In the genomic region with DNA sequence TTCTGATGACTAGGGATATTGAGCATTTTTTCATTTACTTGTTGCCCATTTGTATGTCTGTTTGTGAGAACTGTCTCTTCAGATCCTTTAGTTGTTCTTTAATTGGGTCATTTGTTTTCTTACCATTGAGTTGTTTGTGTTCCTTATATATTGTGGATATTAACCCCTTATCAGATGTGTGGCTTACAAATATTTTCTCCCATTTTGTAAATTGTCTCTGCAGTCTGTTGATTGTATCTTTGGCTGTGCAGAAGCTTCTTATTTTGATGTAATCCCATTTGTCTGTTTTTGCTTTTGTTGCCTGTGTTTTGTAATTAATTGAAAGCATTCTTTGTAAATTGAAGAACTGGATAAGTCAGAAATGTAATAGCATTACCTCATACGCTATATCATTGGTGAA, we compare ENCODE assay signal across 23 cellular contexts.
DNase-seq lines count a peak whose midpoint lies in the region; ATAC-seq, FAIRE-seq and TF ChIP-seq lines count a peak whose summit lies in the region.
"Had no signal": no experiment of that assay in that cellular context is flagged by ENCODE, and none has a peak within 500 bp of the region (broad histone marks: within the 10 kb centered on the region; RNA-seq: fewer than 3 reads in every experiment).

No MANE protein-coding gene starts in this region.

- H3K4me3 ChIP-seq in mammary epithelial cell (replicated peaks in 1 of 3; ENCODE audit: insufficient read depth in 1 of 3, low read depth in 2 of 3, low read length in 3 of 3): no peak overlapping the region
- no peak overlapping the region for H3K4me3 ChIP-seq in breast epithelium
- H3K4me3 ChIP-seq in endothelial cell of umbilical vein (replicated peaks in 1 of 3; ENCODE audit: insufficient read depth in 1 of 3, low read depth in 1 of 3, low read length in 3 of 3): no peak overlapping the region

- H3K27me3 ChIP-seq in mammary epithelial cell (ENCODE audit: insufficient read depth, low read length) (no peaks in the 10 kb centered on the region), breast epithelium (no peaks in the 10 kb centered on the region), endothelial cell of umbilical vein (ENCODE audit: control insufficient read depth in 2 of 2, insufficient read depth in 2 of 2, low read length in 2 of 2) (no peaks in the 10 kb centered on the region)
- H3K27me3 ChIP-seq: BE2C had no signal

- H3K27ac ChIP-seq in mammary epithelial cell (ENCODE audit: insufficient read depth, low read depth, low read length): peak overlapping the region; percentile 69
- H3K27ac ChIP-seq in breast epithelium: no peak overlapping the region
- H3K27ac ChIP-seq in endothelial cell of umbilical vein (ENCODE audit: insufficient read depth, low read depth, low read length): peak overlapping the region; percentile 18
- H3K27ac ChIP-seq: 22Rv1, HL-60 had no signal

- no peak for DNase-seq in mammary epithelial cell
- no peak for DNase-seq in breast epithelium (ENCODE audit: low spot score in 2 of 2)
- DNase-seq in endothelial cell of umbilical vein (ENCODE audit: low read depth, low spot score): no peak
- peak; percentile 47 for DNase-seq in pons (ENCODE audit: low spot score)
- no peak for DNase-seq in D341Med (ENCODE audit: low spot score)
- no peak for DNase-seq in SIG-M5 (lab: John Stamatoyannopoulos, UW)
- DNase-seq: ACHN; BE2C; CD8-positive, alpha-beta memory T cell; DMS79 treated with DMSO at 0.1 percent for 48 hours; GF-D8; NCI-H1092; NCI-H1417 treated with DMSO at 0.1 percent for 48 hours; NCI-H1694 treated with DMSO at 0.1 percent for 48 hours; NCI-H2081; NCI-H2227 treated with DMSO at 0.1 percent for 48 hours; NCI-H69; RPMI8226; SHP77 treated with DMSO at 0.1 percent for 48 hours had no signal

- no peaks in the 10 kb centered on the region for H3K79me2 ChIP-seq in mammary epithelial cell (ENCODE audit: insufficient read depth, low read length)
- H3K79me2 ChIP-seq in endothelial cell of umbilical vein (ENCODE audit: control insufficient read depth, insufficient read depth, low read length): no peaks in the 10 kb centered on the region

- no peak overlapping the region for H2AFZ ChIP-seq in mammary epithelial cell (ENCODE audit: low read depth, low read length)
- H2AFZ ChIP-seq in endothelial cell of umbilical vein (ENCODE audit: low read depth, low read length): no peak overlapping the region

- CTCF ChIA-PET in mammary epithelial cell (lab: Charles Lee; ENCODE audit: low non-redundant PET) (no interaction called here), endothelial cell of umbilical vein (lab: Charles Lee) (interaction anchor here (2.7 kb wide), 1 partner anchor 13 kb away, joined by 8 read pairs; no protein-coding TSS in a partner anchor)

- H4K20me1 ChIP-seq in mammary epithelial cell (ENCODE audit: insufficient read depth, low read length) (no peaks in the 10 kb centered on the region), endothelial cell of umbilical vein (replicated peaks; ENCODE audit: control insufficient read depth, extremely low read depth, insufficient read depth, low read length) (no peaks in the 10 kb centered on the region)

- TF ChIP-seq CTCF in mammary epithelial cell (conservative IDR thresholded peaks at IDR 0.05 in 1 of 2, IDR thresholded peaks at IDR 0.05 in 1 of 2; ENCODE audit: extremely low read depth in 1 of 2, insufficient read depth in 1 of 2, low read depth in 1 of 2, low read length in 2 of 2): no peak
- no peak for TF ChIP-seq CTCF in breast epithelium (IDR thresholded peaks at IDR 0.05)
- no peak for TF ChIP-seq CTCF in endothelial cell of umbilical vein (IDR thresholded peaks at IDR 0.05; ENCODE audit: extremely low read depth in 1 of 2, insufficient read depth in 1 of 2, low read depth in 1 of 2, low read length in 2 of 2)

- H3K4me2 ChIP-seq in mammary epithelial cell (ENCODE audit: insufficient read depth, low read depth, low read length): no peak overlapping the region
- H3K4me2 ChIP-seq in endothelial cell of umbilical vein (ENCODE audit: insufficient read depth, low read length): no peak overlapping the region

- no peak for ATAC-seq in GM19328 (IDR thresholded peaks at IDR 0.05; ENCODE audit: unreplicated experiment)

- H3K9me3 ChIP-seq in mammary epithelial cell (replicated peaks; ENCODE audit: insufficient read depth, low read length) (no peaks in the 10 kb centered on the region), breast epithelium (no peaks in the 10 kb centered on the region), endothelial cell of umbilical vein (replicated peaks; ENCODE audit: control insufficient read depth, insufficient read depth, low read length) (no peaks in the 10 kb centered on the region)
- H3K9me3 ChIP-seq: BE2C had no signal

- intact Hi-C loops in mammary epithelial cell (cut with micrococcal nuclease): loop anchor here (10.0 kb wide), 1 partner anchor 177 kb away; no protein-coding TSS in a partner anchor
- intact Hi-C loops in breast epithelium (cut with DNase I; ENCODE audit: low total_unique reads): no loop called here
- intact Hi-C loops in endothelial cell of umbilical vein (cut with micrococcal nuclease): no loop called here

- dilution Hi-C loops in mammary epithelial cell (cut with HindIII; ENCODE audit: low sequenced_read_pairs): loop anchor here (5.0 kb wide), 1 partner anchor 90 kb away; no protein-coding TSS in a partner anchor
- dilution Hi-C loops in endothelial cell of umbilical vein (cut with MboI; ENCODE audit: extremely low pct_ligation_motif_present, low sequenced_read_pairs): no loop called here

- H3K9ac ChIP-seq in mammary epithelial cell (ENCODE audit: insufficient read depth, low read length) (no peak overlapping the region), endothelial cell of umbilical vein (replicated peaks; ENCODE audit: extremely low read depth, insufficient read depth, low read length) (no peak overlapping the region)

- POLR2A ChIA-PET in endothelial cell of umbilical vein (lab: Charles Lee): no interaction called here

- no peaks in the 10 kb centered on the region for H3K9me1 ChIP-seq in endothelial cell of umbilical vein (replicated peaks; ENCODE audit: control insufficient read depth, extremely low read depth, insufficient read depth, low read length)

- in situ Hi-C loops in mammary epithelial cell (cut with MboI; ENCODE audit: low sequenced_read_pairs in 2 of 2): no loop called here

- peaks cover 29% of the 10 kb centered on the region for H3K4me1 ChIP-seq in mammary epithelial cell (ENCODE audit: insufficient read depth, low read length)
- H3K4me1 ChIP-seq in breast epithelium: no peaks in the 10 kb centered on the region
- H3K4me1 ChIP-seq in endothelial cell of umbilical vein (ENCODE audit: control insufficient read depth, extremely low read depth, insufficient read depth, low read length): peaks cover 23% of the 10 kb centered on the region
- H3K4me1 ChIP-seq: BE2C had no signal

- FAIRE-seq in endothelial cell of umbilical vein (lab: Jason Lieb, UNC): no peak
- FAIRE-seq: GM12891 had no signal

- BruUV-seq in mammary epithelial cell (replicated peaks; lab: Mats Ljungman, UMichigan) (no TSS peak), endothelial cell of umbilical vein (replicated peaks; lab: Mats Ljungman, UMichigan) (no TSS peak)

- H3K36me3 ChIP-seq in mammary epithelial cell (ENCODE audit: insufficient read depth, low read length): no peaks in the 10 kb centered on the region
- H3K36me3 ChIP-seq in breast epithelium: no peaks in the 10 kb centered on the region
- H3K36me3 ChIP-seq in endothelial cell of umbilical vein (ENCODE audit: control insufficient read depth in 2 of 2, extremely low read depth in 1 of 2, insufficient read depth in 2 of 2, low read length in 2 of 2): no peaks in the 10 kb centered on the region
- H3K36me3 ChIP-seq: BE2C had no signal

- no peak for TF ChIP-seq POLR2A in breast epithelium (IDR thresholded peaks at IDR 0.05)
- no peak for TF ChIP-seq POLR2A in endothelial cell of umbilical vein (IDR thresholded peaks at IDR 0.05; ENCODE audit: low read depth, low read length)

- WGBS in mammary epithelial cell (ENCODE audit: low coverage, missing lambda C conversion rate): 100% methylated on average over 1 of the region's 1 CpG

TF ChIP-seq in endothelial cell of umbilical vein, 7 proteins besides CTCF, POLR2A, EP300 and RAD21:
- TF ChIP-seq FOS (IDR thresholded peaks at IDR 0.05; ENCODE audit: borderline replicate concordance, insufficient read depth, low read length) (no peak), POLR2AphosphoS5 (IDR thresholded peaks at IDR 0.05; ENCODE audit: insufficient read depth, low read depth, low read length) (no peak), MAX (IDR thresholded peaks at IDR 0.05; ENCODE audit: insufficient read depth, insufficient read length) (no peak), MYC (IDR thresholded peaks at IDR 0.05; ENCODE audit: low read depth, low read length) (no peak), JUN (IDR thresholded peaks at IDR 0.05; ENCODE audit: borderline replicate concordance, insufficient read depth, insufficient read length, low read depth) (no peak), GATA2 (IDR thresholded peaks at IDR 0.05; ENCODE audit: insufficient read depth, insufficient read length, low read depth, low read length) (no peak), EZH2 (IDR thresholded peaks at IDR 0.05; ENCODE audit: borderline replicate concordance, low read depth, low read length, severe bottlenecking) (no peak)

Comparison
In these comparisons a context has a peak if more than half of its experiments do, and no peak if none do; other contexts are left out.
1. H3K27ac ChIP-seq: peak in mammary epithelial cell (single experiment) and endothelial cell of umbilical vein (single experiment); none in breast epithelium (0 of 2).